In genomic region chr10:4083509-4084003, GRCh38 we compare ENCODE assay signal across 10 cellular contexts.
DNase-seq lines count a peak whose midpoint lies in the region; ATAC-seq, FAIRE-seq and TF ChIP-seq lines count a peak whose summit lies in the region.
"Had no signal": no experiment of that assay in that cellular context is flagged by ENCODE, and none has a peak within 500 bp of the region (broad histone marks: within the 10 kb centered on the region; RNA-seq: fewer than 3 reads in every experiment).

No MANE protein-coding gene starts in this region.

- no peaks in the 10 kb centered on the region for H3K79me2 ChIP-seq in keratinocyte (ENCODE audit: control insufficient read depth, insufficient read depth, low read length)

- H3K9ac ChIP-seq in keratinocyte (ENCODE audit: control insufficient read depth, extremely low read depth, insufficient read depth, low read length), result no peak overlapping the region

- H3K27ac ChIP-seq in keratinocyte (ENCODE audit: control insufficient read depth, insufficient read depth, low read length) (no peak overlapping the region), tibial artery (peak overlapping the region; percentile 35 to 61), small intestine (ENCODE audit: low read depth in 1 of 2, low read length in 1 of 2) (no peak overlapping the region)

- FAIRE-seq in keratinocyte (lab: Jason Lieb, UNC) (peak; percentile 39), small intestine (lab: Jason Lieb, UNC) (no peak)

- H3K4me3 ChIP-seq in keratinocyte (ENCODE audit: control insufficient read depth in 2 of 3, extremely low read depth in 1 of 3, insufficient read depth in 2 of 3, low read depth in 1 of 3, low read length in 3 of 3) (no peak overlapping the region), tibial artery (no peak overlapping the region), small intestine (ENCODE audit: low read depth in 1 of 2, low read length in 2 of 2) (no peak overlapping the region)

- peaks cover 3% of the 10 kb centered on the region for H3K36me3 Mint-ChIP-seq in central memory CD8-positive, alpha-beta T cell (ENCODE audit: insufficient read depth)
- H3K36me3 Mint-ChIP-seq: natural killer cell treated with Interleukin-12 subunit alpha and Interleukin-12 subunit beta and Interleukin-15 and Interleukin-18, amount 100 ng/mL, for 72 hours had no signal

- H3K4me2 ChIP-seq in keratinocyte (ENCODE audit: control insufficient read depth, extremely low read depth, insufficient read depth, low read depth, low read length), result no peak overlapping the region

- H3K4me1 Mint-ChIP-seq in central memory CD8-positive, alpha-beta T cell, result peaks cover 43% of the 10 kb centered on the region

- ATAC-seq in central memory CD8-positive, alpha-beta T cell (replicated peaks; ENCODE audit: extremely low read depth, poor library complexity, severe bottlenecking), result no peak
- ATAC-seq: natural killer cell treated with Interleukin-12 subunit alpha and Interleukin-12 subunit beta and Interleukin-15 and Interleukin-18, amount 100 ng/mL, for 72 hours had no signal

- no peak for TF ChIP-seq CTCF in keratinocyte (optimal IDR thresholded peaks at IDR 0.05 in 1 of 3, IDR thresholded peaks at IDR 0.05 in 1 of 3, conservative IDR thresholded peaks at IDR 0.05 in 1 of 3; ENCODE audit: extremely low read depth in 1 of 3, insufficient read depth in 2 of 3, low read length in 3 of 3)
- TF ChIP-seq CTCF in tibial artery (IDR thresholded peaks at IDR 0.05), result no peak

- dilution Hi-C loops in keratinocyte (cut with MboI; ENCODE audit: extremely low pct_ligation_motif_present, low sequenced_read_pairs), result no loop called here

- H3K4me1 ChIP-seq in keratinocyte (ENCODE audit: control insufficient read depth, extremely low read depth, insufficient read depth, low read length), result no peaks in the 10 kb centered on the region
- peaks cover 0 to 44% (median 22%) of the 10 kb centered on the region in 4 donors for H3K4me1 ChIP-seq in tibial artery
- no peaks in the 10 kb centered on the region for H3K4me1 ChIP-seq in small intestine (ENCODE audit: control insufficient read depth in 2 of 2, insufficient read depth in 1 of 2, low read depth in 1 of 2, low read length in 1 of 2)

- no peaks in the 10 kb centered on the region for H3K27me3 ChIP-seq in keratinocyte (ENCODE audit: control insufficient read depth, extremely low read depth, insufficient read depth, low read length)
- H3K27me3 ChIP-seq in tibial artery, result no peaks in the 10 kb centered on the region
- H3K27me3 ChIP-seq in small intestine (ENCODE audit: control insufficient read depth in 2 of 2, insufficient read depth in 2 of 2, low read length in 2 of 2), result no peaks in the 10 kb centered on the region

- peak overlapping the region; percentile 38 for H2AFZ ChIP-seq in keratinocyte (ENCODE audit: control insufficient read depth, low read length)

- no peaks in the 10 kb centered on the region for H3K27me3 Mint-ChIP-seq in central memory CD8-positive, alpha-beta T cell
- H3K27me3 Mint-ChIP-seq: natural killer cell treated with Interleukin-12 subunit alpha and Interleukin-12 subunit beta and Interleukin-15 and Interleukin-18, amount 100 ng/mL, for 72 hours had no signal

- H3K9me3 ChIP-seq in keratinocyte (ENCODE audit: control insufficient read depth, low read depth, low read length), result no peaks in the 10 kb centered on the region
- no peaks in the 10 kb centered on the region for H3K9me3 ChIP-seq in tibial artery
- no peaks in the 10 kb centered on the region for H3K9me3 ChIP-seq in small intestine (ENCODE audit: control insufficient read depth, low read depth)

- peak overlapping the region; percentile 67 for H3K27ac Mint-ChIP-seq in central memory CD8-positive, alpha-beta T cell (ENCODE audit: low read depth)

- intact Hi-C loops in tibial artery (cut with DNase I; ENCODE audit: low total_unique reads), result loop anchor here (10.0 kb wide), 1 partner anchor 411 kb away; no protein-coding TSS in a partner anchor

- H4K20me1 ChIP-seq in keratinocyte (ENCODE audit: control insufficient read depth, extremely low read depth, insufficient read depth, low read length), result no peaks in the 10 kb centered on the region

- no peaks in the 10 kb centered on the region for H3K36me3 ChIP-seq in keratinocyte (ENCODE audit: control insufficient read depth in 2 of 2, extremely low read depth in 1 of 2, insufficient read depth in 2 of 2, low read length in 2 of 2)
- H3K36me3 ChIP-seq in tibial artery, result no peaks in the 10 kb centered on the region
- H3K36me3 ChIP-seq in small intestine (ENCODE audit: control insufficient read depth in 2 of 2, insufficient read depth in 2 of 2, low read length in 2 of 2), result no peaks in the 10 kb centered on the region

- WGBS in small intestine, 3 donors, result 43 to 70% (median 49%) methylated on average over 2 of the region's 2 CpGs

- DNase-seq in NCI-H1092 treated with DMSO at 0.1 percent for 48 hours (lab: John Stamatoyannopoulos, UW) (peak; percentile 55), keratinocyte (ENCODE audit: low read depth, low spot score) (no peak), tibial artery (no peak), GM19238 (ENCODE audit: insufficient read length, low spot score) (no peak), small intestine (no peak)
- no peak for DNase-seq in central memory CD8-positive, alpha-beta T cell (ENCODE audit: low spot score in 2 of 2)
- DNase-seq in stimulated activated CD4-positive, alpha-beta T cell treated with anti-CD3 and anti-CD28 coated beads, Interleukin-4, amount 100 ng/mL, for 1 hour, result no peak
- DNase-seq in activated T-cell treated with anti-CD3 and anti-CD28 coated beads, Interleukin-2, amount 50 U/mL, for 1 hour, result no peak
- DNase-seq: GOT3 had no signal

- H3K9me1 ChIP-seq in keratinocyte (ENCODE audit: control insufficient read depth, extremely low read depth, insufficient read depth, low read length), result no peaks in the 10 kb centered on the region

- H3K4me3 Mint-ChIP-seq in central memory CD8-positive, alpha-beta T cell, result no peak overlapping the region
- H3K4me3 Mint-ChIP-seq: natural killer cell treated with Interleukin-12 subunit alpha and Interleukin-12 subunit beta and Interleukin-15 and Interleukin-18, amount 100 ng/mL, for 72 hours had no signal

- H3K9me3 Mint-ChIP-seq in central memory CD8-positive, alpha-beta T cell, result peaks cover 4% of the 10 kb centered on the region
- H3K9me3 Mint-ChIP-seq: natural killer cell treated with Interleukin-12 subunit alpha and Interleukin-12 subunit beta and Interleukin-15 and Interleukin-18, amount 100 ng/mL, for 72 hours had no signal

Comparison
In these comparisons a context has a peak if more than half of its experiments do, and no peak if none do; other contexts are left out.
1. H3K27ac ChIP-seq: peak in tibial artery (2 of 2); none in keratinocyte (single experiment) and small intestine (0 of 2).